27 cellular contexts compared by ENCODE assay signal in the genomic region with DNA sequence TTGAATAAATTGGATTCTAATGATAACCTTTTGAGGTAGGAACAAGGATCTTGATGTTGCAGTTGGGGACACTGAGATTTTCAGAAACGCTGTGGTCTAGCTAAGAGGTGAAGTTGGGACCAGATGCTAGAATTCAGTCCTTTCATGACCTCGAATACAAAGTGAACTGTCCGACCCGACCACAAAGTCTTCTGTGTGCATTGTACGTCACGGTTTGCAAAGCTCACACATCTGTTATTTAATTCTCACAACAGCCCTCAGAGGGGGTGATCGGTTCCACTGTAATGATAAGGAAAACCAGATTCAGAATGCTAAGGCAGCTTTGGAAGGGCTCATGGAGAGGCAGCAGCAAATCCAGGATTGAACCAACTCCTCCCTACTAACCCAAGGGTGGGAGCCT. TPM values are rescaled to one million over a fixed set of nuclear protein-coding genes. Genes with fewer than 3 reads are reported as not detected.
A peak's percentile ranks its signal among the peaks of the same experiment; 100 is the strongest.
DNase-seq lines count a peak whose midpoint lies in the region; ATAC-seq, FAIRE-seq and TF ChIP-seq lines count a peak whose summit lies in the region.
"Had no signal": no experiment of that assay in that cellular context is flagged by ENCODE, and none has a peak within 500 bp of the region (broad histone marks: within the 10 kb centered on the region; RNA-seq: fewer than 3 reads in every experiment).

No MANE protein-coding gene starts in this region.

- peak overlapping the region; percentile 62 for H3K4me2 ChIP-seq in BLaER1
- H3K4me2 ChIP-seq in osteoblast (ENCODE audit: insufficient read depth, low read length) = no peak overlapping the region
- H3K4me2 ChIP-seq: KMS-11 had no signal

- peak; percentile 68 for FAIRE-seq in bronchial epithelial cell (lab: Jason Lieb, UNC)
- FAIRE-seq: A204.1, GM18507, HTR-8/SVneo had no signal

- peaks cover 13% of the 10 kb centered on the region; the same call in 1 of the 2 replicates for H3K27me3 ChIP-seq in BLaER1
- peaks cover 27% of the 10 kb centered on the region for H3K27me3 ChIP-seq in bronchial epithelial cell (ENCODE audit: control insufficient read depth, insufficient read depth, low read length)
- H3K27me3 ChIP-seq in osteoblast (ENCODE audit: insufficient read depth, low read length) = peaks cover 31% of the 10 kb centered on the region

- no peak for ATAC-seq in HG02571 (IDR thresholded peaks at IDR 0.05; ENCODE audit: unreplicated experiment)
- ATAC-seq: Panc1, SK-N-SH treated with all-trans-retinoic acid at 6 μM for 48 hours had no signal

- H3K79me2 ChIP-seq in osteoblast (ENCODE audit: insufficient read depth, low read length) = no peaks in the 10 kb centered on the region

- H3K4me3 ChIP-seq in BLaER1 (no peak overlapping the region), bronchial epithelial cell (ENCODE audit: low read depth, low read length) (no peak overlapping the region), osteoblast (ENCODE audit: insufficient read depth, low read length) (no peak overlapping the region), foreskin fibroblast (ENCODE audit: low read depth in 1 of 2, low read length in 2 of 2) (no peak overlapping the region)
- H3K4me3 ChIP-seq: GM23248, SJCRH30 had no signal

- TF ChIP-seq CTCF in bronchial epithelial cell (IDR thresholded peaks at IDR 0.05; ENCODE audit: insufficient read depth, low read length, severe bottlenecking) = no peak
- TF ChIP-seq CTCF in osteoblast (IDR thresholded peaks at IDR 0.05; ENCODE audit: extremely low read depth, low read depth, low read length) = no peak
- TF ChIP-seq CTCF in foreskin fibroblast (IDR thresholded peaks at IDR 0.05; ENCODE audit: low read depth, low read length) = no peak

- H3K27ac ChIP-seq in BLaER1 (peak overlapping the region; percentile 18; the same call in 1 of the 2 replicates), osteoblast (ENCODE audit: low read depth, low read length) (no peak overlapping the region)
- H3K27ac ChIP-seq: GM23248, KMS-11, RWPE1, SJCRH30 had no signal

- DNase-seq in NCI-H82 (lab: John Stamatoyannopoulos, UW) (peak; percentile 76), bronchial epithelial cell (ENCODE audit: low read depth) (no peak), osteoblast (ENCODE audit: insufficient read length, low spot score, missing footprints) (peak; percentile 17), activated gamma-delta T cell (lab: John Stamatoyannopoulos, UW) (no peak), foreskin fibroblast (no peak), NCI-H1694 (lab: John Stamatoyannopoulos, UW) (no peak)
- DNase-seq: CD4-positive, alpha-beta memory T cell; COR-L47; DMS53; GM23248; MM.1S; NCI-H2029 treated with DMSO at 0.1 percent for 48 hours; NCI-H446 treated with DMSO at 0.1 percent for 48 hours; NCI-H526 had no signal

- no peak overlapping the region for H2AFZ ChIP-seq in osteoblast (ENCODE audit: low read length)
- H2AFZ ChIP-seq: GM23248 had no signal

- no peak overlapping the region for H3K9ac ChIP-seq in BLaER1
- H3K9ac ChIP-seq: GM23248, KMS-11 had no signal

- peaks cover 14% of the 10 kb centered on the region for H3K4me1 ChIP-seq in BLaER1
- H3K4me1 ChIP-seq in osteoblast (ENCODE audit: insufficient read depth, low read length) = peaks cover 19% of the 10 kb centered on the region

- H3K36me3 ChIP-seq in BLaER1 (no peaks in the 10 kb centered on the region), bronchial epithelial cell (ENCODE audit: control insufficient read depth, insufficient read depth, low read length) (no peaks in the 10 kb centered on the region), osteoblast (ENCODE audit: insufficient read depth, low read length) (no peaks in the 10 kb centered on the region)
- H3K36me3 ChIP-seq: SJCRH30 had no signal

- H4K20me1 ChIP-seq in BLaER1 (no peaks in the 10 kb centered on the region), osteoblast (ENCODE audit: insufficient read depth, low read length) (no peaks in the 10 kb centered on the region)

- no peaks in the 10 kb centered on the region for H3K9me3 ChIP-seq in BLaER1
- no peaks in the 10 kb centered on the region for H3K9me3 ChIP-seq in osteoblast (ENCODE audit: low read depth, low read length)
- H3K9me3 ChIP-seq: SJCRH30 had no signal

RNA-seq across cellular contexts. Expression of a gene that starts 16.6 kb away (rescaled TPM):
- 0.26 TPM in 1 of 2 replicates, not detected in the other for total RNA-seq in bronchial epithelial cell
- total RNA-seq in osteoblast = not detected in 2 replicates
- total RNA-seq: CD4-positive, alpha-beta memory T cell; Daoy; GM23248; OCI-LY7; SJCRH30 had no signal

RNA-seq across cellular contexts. Expression of a gene that starts 37.5 kb away (rescaled TPM):
- not detected in 2 replicates for total RNA-seq in bronchial epithelial cell
- total RNA-seq in osteoblast = not detected in 2 replicates
- total RNA-seq: CD4-positive, alpha-beta memory T cell; G401; GM23248; OCI-LY7 had no signal

RNA-seq across cellular contexts. Expression of a gene that starts 39.7 kb away (rescaled TPM):
- total RNA-seq in bronchial epithelial cell (1.3 and 2.2 TPM in 2 replicates), osteoblast (10.1 and 11.8 TPM in 2 replicates)
- total RNA-seq: OCI-LY7 had no signal

Comparison
In these comparisons a context has a peak if more than half of its experiments do, and no peak if none do; other contexts are left out.
1. DNase-seq: peak in NCI-H82 (single experiment) and osteoblast (single experiment); none in bronchial epithelial cell (single experiment), activated gamma-delta T cell (single experiment), foreskin fibroblast (0 of 2) and NCI-H1694 (single experiment).